ENCODE assay signal across 25 cellular contexts in genomic region chr22:46278656-46279645, GRCh38. TPM values are rescaled to one million over a fixed set of nuclear protein-coding genes. Genes with fewer than 3 reads are reported as not detected.
A peak's percentile ranks its signal among the peaks of the same experiment; 100 is the strongest.
DNase-seq lines count a peak whose midpoint lies in the region; ATAC-seq, FAIRE-seq and TF ChIP-seq lines count a peak whose summit lies in the region.
"Had no signal": no experiment of that assay in that cellular context is flagged by ENCODE, and none has a peak within 500 bp of the region (broad histone marks: within the 10 kb centered on the region; RNA-seq: fewer than 3 reads in every experiment).

No MANE protein-coding gene starts in this region.

- no peak overlapping the region for H3K27ac ChIP-seq in GM12878 (ENCODE audit: control insufficient read depth, insufficient read depth)
- no peak overlapping the region for H3K27ac ChIP-seq in gastroesophageal sphincter
- H3K27ac ChIP-seq in skeletal muscle tissue (ENCODE audit: low read depth, low read length), result peak overlapping the region; percentile 89
- H3K27ac ChIP-seq: A549 had no signal

- H3K36me3 ChIP-seq in GM12878 (ENCODE audit: control insufficient read depth in 2 of 2, insufficient read depth in 2 of 2, low read length in 1 of 2) (peaks cover 5 to 15% of the 10 kb centered on the region in 2 experiments), gastroesophageal sphincter (peaks cover 0 to 98% of the 10 kb centered on the region in 2 donors), skeletal muscle tissue (ENCODE audit: control insufficient read depth in 3 of 3, insufficient read depth in 3 of 3, low read length in 3 of 3) (peaks cover 68 to 81% (median 70%) of the 10 kb centered on the region in 3 donors)

- H3K4me1 ChIP-seq in GM12878 (ENCODE audit: control insufficient read depth, insufficient read depth, low read length) (peaks cover 4% of the 10 kb centered on the region; the same call in 1 of the 2 replicates), gastroesophageal sphincter (no peaks in the 10 kb centered on the region), skeletal muscle tissue (ENCODE audit: control insufficient read depth in 3 of 3, insufficient read depth in 3 of 3, low read length in 3 of 3) (peaks cover 16 to 32% (median 24%) of the 10 kb centered on the region in 3 donors)
- H3K4me1 ChIP-seq: A549 had no signal

- H3K9me3 ChIP-seq in GM12878 (replicated peaks; ENCODE audit: control insufficient read depth, insufficient read depth, low read length) (peaks cover 2% of the 10 kb centered on the region; the same call in 2 of the 3 replicates), gastroesophageal sphincter (peaks cover 0 to 5% (median 0%) of the 10 kb centered on the region in 3 donors), skeletal muscle tissue (ENCODE audit: control insufficient read depth in 3 of 3, low read length in 3 of 3) (no peaks in the 10 kb centered on the region)
- H3K9me3 ChIP-seq: A549, SK-N-SH had no signal

- WGBS in GM12878 (ENCODE audit: insufficient coverage, insufficient replicate concordance, low lambda C conversion rate, missing lambda C conversion rate), result 68% methylated on average over 22 of the region's 22 CpGs
- 86 to 100% methylated on average over 1 to 4 of the region's 22 CpGs for WGBS in gastroesophageal sphincter (ENCODE audit: low coverage in 1 of 2), 2 donors

- H3K9ac ChIP-seq in GM12878 (ENCODE audit: control insufficient read depth, insufficient read depth, low read length), result no peak overlapping the region
- H3K9ac ChIP-seq in skeletal muscle tissue (ENCODE audit: low read depth in 1 of 3, low read length in 3 of 3), result peak overlapping the region in 1 of 3 donors; percentile 71
- H3K9ac ChIP-seq: SK-N-SH had no signal

- no peak for FAIRE-seq in GM12878 (lab: Jason Lieb, UNC)
- FAIRE-seq: A549 had no signal

- TF ChIP-seq RAD21 in GM12878 (IDR thresholded peaks at IDR 0.05; ENCODE audit: insufficient read depth, low read depth, low read length), result no peak

- ATAC-seq in GM12878 (no peak), gastroesophageal sphincter (peak; percentile 5), HG02798 (IDR thresholded peaks at IDR 0.05; ENCODE audit: poor library complexity, unreplicated experiment) (no peak)
- no peak for ATAC-seq in natural killer cell treated with Interleukin-12 subunit alpha and Interleukin-12 subunit beta and Interleukin-15 and Interleukin-18, amount 100 ng/mL, for 72 hours
- ATAC-seq: A549, GM23338, PC-3 had no signal

- DNase-seq in GM12878 (ENCODE audit: low read depth, low spot score) (no peak), NCI-H2029 (lab: John Stamatoyannopoulos, UW) (no peak), NCI-H748 (lab: John Stamatoyannopoulos, UW; ENCODE audit: unreplicated experiment) (no peak)
- peak; percentile 55 for DNase-seq in natural killer cell treated with Interleukin-12 subunit alpha and Interleukin-12 subunit beta and Interleukin-15 and Interleukin-18, amount 100 ng/mL, for 72 hours (ENCODE audit: low spot score)
- DNase-seq: C1 segment of cervical spinal cord; CD4-positive, alpha-beta memory T cell; COR-L47; DMS53; H9; NCI-H1048; NCI-H1417 treated with DMSO at 0.1 percent for 48 hours; NCI-H1694 treated with DMSO at 0.1 percent for 48 hours; NCI-H2171 treated with DMSO at 0.1 percent for 48 hours; NCI-H345; NCI-H510A treated with DMSO at 0.1 percent for 48 hours; NCI-H748 treated with DMSO at 0.1 percent for 48 hours; PC-3; SK-N-SH had no signal

- H3K27me3 ChIP-seq in GM12878 (replicated peaks in 1 of 2; ENCODE audit: control insufficient read depth in 2 of 2, insufficient read depth in 2 of 2, low read length in 1 of 2) (no peaks in the 10 kb centered on the region), gastroesophageal sphincter (no peaks in the 10 kb centered on the region), skeletal muscle tissue (ENCODE audit: control insufficient read depth in 3 of 3, insufficient read depth in 3 of 3, low read length in 3 of 3) (no peaks in the 10 kb centered on the region)

- H3K4me3 ChIP-seq in GM12878, result no peak overlapping the region
- H3K4me3 ChIP-seq in gastroesophageal sphincter, result no peak overlapping the region
- no peak overlapping the region for H3K4me3 ChIP-seq in skeletal muscle tissue (ENCODE audit: low read length in 3 of 3)
- H3K4me3 ChIP-seq: A549, GM23338 had no signal

- H2AFZ ChIP-seq in GM12878 (ENCODE audit: control insufficient read depth, low read depth, low read length), result no peak overlapping the region
- H2AFZ ChIP-seq: GM23338 had no signal

- no peaks in the 10 kb centered on the region for H3K27me3 Mint-ChIP-seq in natural killer cell treated with Interleukin-12 subunit alpha and Interleukin-12 subunit beta and Interleukin-15 and Interleukin-18, amount 100 ng/mL, for 72 hours
- H3K27me3 Mint-ChIP-seq: CD4-positive, alpha-beta memory T cell had no signal

- peaks cover 25% of the 10 kb centered on the region for H3K36me3 Mint-ChIP-seq in natural killer cell treated with Interleukin-12 subunit alpha and Interleukin-12 subunit beta and Interleukin-15 and Interleukin-18, amount 100 ng/mL, for 72 hours

- H3K4me3 Mint-ChIP-seq in natural killer cell treated with Interleukin-12 subunit alpha and Interleukin-12 subunit beta and Interleukin-15 and Interleukin-18, amount 100 ng/mL, for 72 hours, result peak overlapping the region; percentile 72
- H3K4me3 Mint-ChIP-seq: GM23338, H9 had no signal

- TF ChIP-seq EP300 in GM12878 (IDR thresholded peaks at IDR 0.05; ENCODE audit: borderline replicate concordance in 1 of 2, control insufficient read depth in 1 of 2, low read depth in 2 of 2, low read length in 2 of 2) (no peak), gastroesophageal sphincter (IDR thresholded peaks at IDR 0.05) (no peak)

- no peaks in the 10 kb centered on the region for H3K9me3 Mint-ChIP-seq in natural killer cell treated with Interleukin-12 subunit alpha and Interleukin-12 subunit beta and Interleukin-15 and Interleukin-18, amount 100 ng/mL, for 72 hours
- H3K9me3 Mint-ChIP-seq: GM23338 had no signal

- SMC1A ChIA-PET in GM12878 (lab: Charles Lee; ENCODE audit: uncharacterized antibody, unreplicated experiment), result no interaction called here

- no peaks in the 10 kb centered on the region for H3K79me2 ChIP-seq in GM12878 (ENCODE audit: control insufficient read depth, insufficient read depth, low read length)

- no TSS peak for BruUV-seq in GM12878 (replicated peaks; lab: Mats Ljungman, UMichigan)

- CTCF ChIA-PET in GM12878 (lab: Yijun Ruan, JAX), result no interaction called here

- in situ Hi-C loops in GM12878 (cut with MboI), result no loop called here

- RAD21 ChIA-PET in GM12878 (lab: Charles Lee; ENCODE audit: unreplicated experiment), result no interaction called here

- no peaks in the 10 kb centered on the region for H4K20me1 ChIP-seq in GM12878 (ENCODE audit: control insufficient read depth, insufficient read depth)

- TF ChIP-seq POLR2A in GM12878 (IDR thresholded peaks at IDR 0.05; ENCODE audit: low read depth, low read length) (no peak), gastroesophageal sphincter (IDR thresholded peaks at IDR 0.05) (no peak)

- H3K27ac Mint-ChIP-seq in natural killer cell treated with Interleukin-12 subunit alpha and Interleukin-12 subunit beta and Interleukin-15 and Interleukin-18, amount 100 ng/mL, for 72 hours, result no peak overlapping the region
- H3K27ac Mint-ChIP-seq: GM23338 had no signal

- TF ChIP-seq CTCF in GM12878 (IDR thresholded peaks at IDR 0.05 in 2 of 3, conservative IDR thresholded peaks at IDR 0.05 in 1 of 3; ENCODE audit: control insufficient read depth in 2 of 3, extremely low read depth in 1 of 3, insufficient read depth in 1 of 3, low read depth in 3 of 3, low read length in 3 of 3) (no peak), gastroesophageal sphincter (IDR thresholded peaks at IDR 0.05) (no peak)

- peaks cover 61 to 64% of the 10 kb centered on the region in 2 donors for H3K4me1 Mint-ChIP-seq in natural killer cell treated with Interleukin-12 subunit alpha and Interleukin-12 subunit beta and Interleukin-15 and Interleukin-18, amount 100 ng/mL, for 72 hours (ENCODE audit: low read depth in 2 of 2)
- H3K4me1 Mint-ChIP-seq: CD4-positive, alpha-beta memory T cell; GM23338; H9 had no signal

- intact Hi-C loops in GM12878 (cut with micrococcal nuclease; ENCODE audit: unreplicated experiment), result no loop called here

- no peak overlapping the region for H3K4me2 ChIP-seq in GM12878 (ENCODE audit: control insufficient read depth, insufficient read depth)
- H3K4me2 ChIP-seq: A549, GM23338, SK-N-SH had no signal

- POLR2A ChIA-PET in GM12878 (lab: Charles Lee), result interaction anchor here (0.6 to 0.9 kb wide), 2 partner anchors 10 to 41 kb away, joined by 5 to 6 read pairs; partner anchors contain the start of gene TTC38

RNA-seq across cellular contexts. Expression of gene TTC38, which starts 11.1 kb away (rescaled TPM):
- total RNA-seq in GM12878 (2013; cell fraction: nucleolus; rRNA removed), result 53.3 and 65.3 TPM in 2 replicates
- total RNA-seq in GM12878 (2014; rRNA removed) (14.7 and 19.1 TPM in 2 replicates), GM12878 (2014; rRNA removed; fragmentation: Illumina TruSeq; extraction: Trizol) (6.8 and 7.6 TPM in 2 replicates), GM12878 (2021) (11.2 and 13.7 TPM in 2 replicates), gastroesophageal sphincter (10 to 100 TPM; 21.8 to 61.8 (median 33.3) TPM), skeletal muscle tissue (18.3 TPM)
- polyA plus RNA-seq in GM12878 (2011; ENCODE audit: low read depth), result 12.1 TPM
- polyA plus RNA-seq in GM12878 (2011; rRNA removed) (26.1 and 39.9 TPM in 2 replicates), GM12878 (2014; fragmentation: Illumina TruSeq; extraction: Trizol) (3.1 and 6.5 TPM in 2 replicates), GM12878 (2014; fragmentation: Nextera tagmentation; extraction: Ambion mirVana) (1 to 10 TPM in 1 of 2 experiments, under 1 TPM in 1; 0.58 to 1.6 TPM), GM12878 (2014; rRNA removed) (12.3 and 19.4 TPM in 2 replicates), GM12878 (2016; fragmentation: Nextera tagmentation; extraction: Ambion mirVana) (10 to 100 TPM; 17.5 to 17.9 TPM)
- polyA plus RNA-seq in GM12878 (2011; cell fraction: cytosol; rRNA removed), result 53.7 and 71.4 TPM in 2 replicates
- polyA plus RNA-seq in GM12878 (2011; cell fraction: nucleus; rRNA removed), result 75.9 and 82.3 TPM in 2 replicates
- 17.4 and 19.3 TPM in 2 replicates for polyA plus RNA-seq in GM12878 (2012)
- polyA minus RNA-seq in GM12878 (2011; rRNA and poly(A)+ RNA removed), result 27.6 and 44.5 TPM in 2 replicates
- polyA minus RNA-seq in GM12878 (2011; cell fraction: cytosol; rRNA and poly(A)+ RNA removed), result 17.1 and 18.6 TPM in 2 replicates
- polyA minus RNA-seq in GM12878 (2011; cell fraction: nucleus; rRNA and poly(A)+ RNA removed), result 20.3 and 27.9 TPM in 2 replicates
- 10 to 100 TPM; 63.7 to 64.2 TPM for total RNA-seq in natural killer cell treated with Interleukin-12 subunit alpha and Interleukin-12 subunit beta and Interleukin-15 and Interleukin-18, amount 100 ng/mL, for 72 hours

RNA-seq across cellular contexts. Expression of gene PKDREJ, which starts 15.8 kb away (rescaled TPM):
- not detected in 2 replicates for total RNA-seq in GM12878 (2013; cell fraction: nucleolus; rRNA removed)
- total RNA-seq in GM12878 (2014; rRNA removed) (not detected in 2 replicates), GM12878 (2014; rRNA removed; fragmentation: Illumina TruSeq; extraction: Trizol) (not detected in 2 replicates), GM12878 (2021) (not detected in 2 replicates), gastroesophageal sphincter (under 1 TPM in 3 of 4 donors, not detected in 1; under 0.01 to 0.23 (median 0.10) TPM), skeletal muscle tissue (not detected)
- not detected for polyA plus RNA-seq in GM12878 (2011; ENCODE audit: low read depth)
- polyA plus RNA-seq in GM12878 (2011; rRNA removed) (not detected in 2 replicates), GM12878 (2014; fragmentation: Illumina TruSeq; extraction: Trizol) (not detected in 2 replicates), GM12878 (2014; fragmentation: Nextera tagmentation; extraction: Ambion mirVana) (under 1 TPM in 1 of 2 experiments, not detected in 1; 0.02 TPM), GM12878 (2014; rRNA removed) (0.01 TPM in 1 of 2 replicates, not detected in the other), GM12878 (2016; fragmentation: Nextera tagmentation; extraction: Ambion mirVana) (under 1 TPM in 1 of 2 experiments, not detected in 1; 0.03 TPM)
- not detected in 2 replicates for polyA plus RNA-seq in GM12878 (2011; cell fraction: cytosol; rRNA removed)
- polyA plus RNA-seq in GM12878 (2011; cell fraction: nucleus; rRNA removed), result not detected in 2 replicates
- polyA plus RNA-seq in GM12878 (2012), result 0.01 and 0.03 TPM in 2 replicates
- not detected in 2 replicates for polyA minus RNA-seq in GM12878 (2011; rRNA and poly(A)+ RNA removed)
- not detected in 2 replicates for polyA minus RNA-seq in GM12878 (2011; cell fraction: cytosol; rRNA and poly(A)+ RNA removed)
- polyA minus RNA-seq in GM12878 (2011; cell fraction: nucleus; rRNA and poly(A)+ RNA removed), result not detected in 2 replicates
- under 1 TPM in 1 of 2 donors, not detected in 1; 0.07 TPM for total RNA-seq in natural killer cell treated with Interleukin-12 subunit alpha and Interleukin-12 subunit beta and Interleukin-15 and Interleukin-18, amount 100 ng/mL, for 72 hours
- total RNA-seq: CD4-positive, alpha-beta memory T cell; Daoy; G401; GM23338; PC-3 had no signal
- polyA plus RNA-seq: A549; CD4-positive, alpha-beta memory T cell; GM23338; SK-N-SH had no signal

RNA-seq across cellular contexts. Expression of gene GTSE1, which starts 17.7 kb away (rescaled TPM):
- total RNA-seq in GM12878 (2013; cell fraction: nucleolus; rRNA removed), result 24.9 and 27.6 TPM in 2 replicates
- 25.9 and 27.4 TPM in 2 replicates for total RNA-seq in GM12878 (2014; rRNA removed)
- 21.8 and 23.3 TPM in 2 replicates for total RNA-seq in GM12878 (2014; rRNA removed; fragmentation: Illumina TruSeq; extraction: Trizol)
- 43.9 and 46.2 TPM in 2 replicates for total RNA-seq in GM12878 (2021)
- 9.6 TPM for polyA plus RNA-seq in GM12878 (2011; ENCODE audit: low read depth)
- 15.9 and 21.6 TPM in 2 replicates for polyA plus RNA-seq in GM12878 (2011; rRNA removed)
- 25.5 and 28.6 TPM in 2 replicates for polyA plus RNA-seq in GM12878 (2011; cell fraction: cytosol; rRNA removed)
- polyA plus RNA-seq in GM12878 (2011; cell fraction: nucleus; rRNA removed), result 32.2 and 57.3 TPM in 2 replicates
- 17.0 and 17.2 TPM in 2 replicates for polyA plus RNA-seq in GM12878 (2012)
- polyA plus RNA-seq in GM12878 (2014; fragmentation: Illumina TruSeq; extraction: Trizol), result 30.8 and 37.1 TPM in 2 replicates
- 1 to 10 TPM; 6.6 to 10.0 TPM for polyA plus RNA-seq in GM12878 (2014; fragmentation: Nextera tagmentation; extraction: Ambion mirVana)
- polyA plus RNA-seq in GM12878 (2014; rRNA removed), result 43.0 and 45.2 TPM in 2 replicates
- 10 to 100 TPM; 43.9 to 44.5 TPM for polyA plus RNA-seq in GM12878 (2016; fragmentation: Nextera tagmentation; extraction: Ambion mirVana)
- 11.3 and 18.4 TPM in 2 replicates for polyA minus RNA-seq in GM12878 (2011; rRNA and poly(A)+ RNA removed)
- 15.4 and 17.2 TPM in 2 replicates for polyA minus RNA-seq in GM12878 (2011; cell fraction: cytosol; rRNA and poly(A)+ RNA removed)
- polyA minus RNA-seq in GM12878 (2011; cell fraction: nucleus; rRNA and poly(A)+ RNA removed), result 9.9 and 17.7 TPM in 2 replicates
- under 1 TPM in 3 of 4 donors, not detected in 1; 0.13 to 0.20 (median 0.19) TPM for total RNA-seq in gastroesophageal sphincter
- total RNA-seq in natural killer cell treated with Interleukin-12 subunit alpha and Interleukin-12 subunit beta and Interleukin-15 and Interleukin-18, amount 100 ng/mL, for 72 hours, result 10 to 100 TPM; 34.6 to 90.2 TPM
- 3.1 TPM for total RNA-seq in skeletal muscle tissue
- polyA plus RNA-seq: CD4-positive, alpha-beta memory T cell had no signal

RNA-seq across cellular contexts. Expression of gene CDPF1, which starts 28.9 kb away (rescaled TPM):
- 12.0 and 17.1 TPM in 2 replicates for total RNA-seq in GM12878 (2013; cell fraction: nucleolus; rRNA removed)
- total RNA-seq in GM12878 (2014; rRNA removed), result 11.1 and 13.3 TPM in 2 replicates
- 5.5 and 6.1 TPM in 2 replicates for total RNA-seq in GM12878 (2014; rRNA removed; fragmentation: Illumina TruSeq; extraction: Trizol)
- total RNA-seq in GM12878 (2021), result 7.2 and 7.8 TPM in 2 replicates
- polyA plus RNA-seq in GM12878 (2011; ENCODE audit: low read depth), result 5.1 TPM
- 7.4 and 8.6 TPM in 2 replicates for polyA plus RNA-seq in GM12878 (2011; rRNA removed)
- polyA plus RNA-seq in GM12878 (2011; cell fraction: cytosol; rRNA removed), result 12.3 and 17.6 TPM in 2 replicates
- 29.8 and 30.2 TPM in 2 replicates for polyA plus RNA-seq in GM12878 (2011; cell fraction: nucleus; rRNA removed)
- polyA plus RNA-seq in GM12878 (2012), result 8.3 and 9.1 TPM in 2 replicates
- 3.1 and 6.4 TPM in 2 replicates for polyA plus RNA-seq in GM12878 (2014; fragmentation: Illumina TruSeq; extraction: Trizol)
- 1 to 10 TPM; 1.0 to 2.2 TPM for polyA plus RNA-seq in GM12878 (2014; fragmentation: Nextera tagmentation; extraction: Ambion mirVana)
- 13.0 and 22.4 TPM in 2 replicates for polyA plus RNA-seq in GM12878 (2014; rRNA removed)
- polyA plus RNA-seq in GM12878 (2016; fragmentation: Nextera tagmentation; extraction: Ambion mirVana), result 10 to 100 TPM; 15.5 to 18.2 TPM
- 2.0 and 5.4 TPM in 2 replicates for polyA minus RNA-seq in GM12878 (2011; rRNA and poly(A)+ RNA removed)
- 0.94 and 1.5 TPM in 2 replicates for polyA minus RNA-seq in GM12878 (2011; cell fraction: cytosol; rRNA and poly(A)+ RNA removed)
- 3.9 and 5.1 TPM in 2 replicates for polyA minus RNA-seq in GM12878 (2011; cell fraction: nucleus; rRNA and poly(A)+ RNA removed)
- 10 to 100 TPM; 14.9 to 27.1 (median 18.7) TPM for total RNA-seq in gastroesophageal sphincter
- 10 to 100 TPM in 1 of 2 donors, 1 to 10 TPM in 1; 8.2 to 10.7 TPM for total RNA-seq in natural killer cell treated with Interleukin-12 subunit alpha and Interleukin-12 subunit beta and Interleukin-15 and Interleukin-18, amount 100 ng/mL, for 72 hours
- total RNA-seq in skeletal muscle tissue, result 14.6 TPM

RNA-seq across cellular contexts. Expression of gene TRMU, which starts 56.6 kb away (rescaled TPM):
- 189 and 218 TPM in 2 replicates for total RNA-seq in GM12878 (2013; cell fraction: nucleolus; rRNA removed)
- total RNA-seq in GM12878 (2014; rRNA removed) (47.5 and 48.0 TPM in 2 replicates), GM12878 (2014; rRNA removed; fragmentation: Illumina TruSeq; extraction: Trizol) (26.1 and 29.6 TPM in 2 replicates), GM12878 (2021) (54.5 and 57.0 TPM in 2 replicates), gastroesophageal sphincter (10 to 100 TPM in 3 of 4 donors, 1 to 10 TPM in 1; 9.9 to 33.8 (median 24.6) TPM), skeletal muscle tissue (16.7 TPM)
- 18.3 TPM for polyA plus RNA-seq in GM12878 (2011; ENCODE audit: low read depth)
- polyA plus RNA-seq in GM12878 (2011; rRNA removed) (33.4 and 40.0 TPM in 2 replicates), GM12878 (2014; fragmentation: Illumina TruSeq; extraction: Trizol) (25.8 and 34.8 TPM in 2 replicates), GM12878 (2014; fragmentation: Nextera tagmentation; extraction: Ambion mirVana) (1 to 10 TPM; 3.5 to 5.8 TPM), GM12878 (2014; rRNA removed) (56.0 and 66.7 TPM in 2 replicates), GM12878 (2016; fragmentation: Nextera tagmentation; extraction: Ambion mirVana) (10 to 100 TPM; 49.4 to 54.4 TPM)
- polyA plus RNA-seq in GM12878 (2011; cell fraction: cytosol; rRNA removed), result 39.1 and 46.8 TPM in 2 replicates
- polyA plus RNA-seq in GM12878 (2011; cell fraction: nucleus; rRNA removed), result 219 and 267 TPM in 2 replicates
- 35.4 and 37.9 TPM in 2 replicates for polyA plus RNA-seq in GM12878 (2012)
- 34.3 and 45.9 TPM in 2 replicates for polyA minus RNA-seq in GM12878 (2011; rRNA and poly(A)+ RNA removed)
- 10.3 and 13.0 TPM in 2 replicates for polyA minus RNA-seq in GM12878 (2011; cell fraction: cytosol; rRNA and poly(A)+ RNA removed)
- polyA minus RNA-seq in GM12878 (2011; cell fraction: nucleus; rRNA and poly(A)+ RNA removed), result 113 and 177 TPM in 2 replicates
- 100 to 1,000 TPM in 1 of 2 donors, 10 to 100 TPM in 1; 72.7 to 135 TPM for total RNA-seq in natural killer cell treated with Interleukin-12 subunit alpha and Interleukin-12 subunit beta and Interleukin-15 and Interleukin-18, amount 100 ng/mL, for 72 hours
